Comparison of ENCODE assay signal across 8 cellular contexts in genomic region chr5:38265546-38266179, GRCh38. TPM values are rescaled to one million over a fixed set of nuclear protein-coding genes. Genes with fewer than 3 reads are reported as not detected.
A peak's percentile ranks its signal among the peaks of the same experiment; 100 is the strongest.
DNase-seq lines count a peak whose midpoint lies in the region; ATAC-seq and TF ChIP-seq lines count a peak whose summit lies in the region.

No MANE protein-coding gene starts in this region.

- no peak overlapping the region for H3K27ac Mint-ChIP-seq in naive thymus-derived CD4-positive, alpha-beta T cell

- TF ChIP-seq CTCF in A673 (conservative IDR thresholded peaks at IDR 0.05; ENCODE audit: low read depth, low read length) (peak; percentile 84), GM12864 (IDR thresholded peaks at IDR 0.05; ENCODE audit: low read depth, low read length, missing control alignments) (peak; percentile 83), upper lobe of right lung (IDR thresholded peaks at IDR 0.05) (peak; percentile 75)

- no peak overlapping the region for H3K4me3 Mint-ChIP-seq in naive thymus-derived CD4-positive, alpha-beta T cell

- no peak overlapping the region for H3K27ac ChIP-seq in A673 (ENCODE audit: low read depth, low read length, poor library complexity, severe bottlenecking)
- no peak overlapping the region for H3K27ac ChIP-seq in naive thymus-derived CD4-positive, alpha-beta T cell (ENCODE audit: low read depth, low read length)
- H3K27ac ChIP-seq in upper lobe of right lung: no peak overlapping the region

- H3K4me1 Mint-ChIP-seq in naive thymus-derived CD4-positive, alpha-beta T cell: no peaks in the 10 kb centered on the region

- no peaks in the 10 kb centered on the region for H3K4me1 ChIP-seq in A673 (ENCODE audit: insufficient read depth, low read length, poor library complexity, severe bottlenecking)
- no peaks in the 10 kb centered on the region for H3K4me1 ChIP-seq in naive thymus-derived CD4-positive, alpha-beta T cell (ENCODE audit: control insufficient read depth in 2 of 2, insufficient read depth in 2 of 2, low read length in 2 of 2)
- no peaks in the 10 kb centered on the region for H3K4me1 ChIP-seq in upper lobe of right lung

- intact Hi-C loops in A673 (cut with micrococcal nuclease; ENCODE audit: unreplicated experiment) (loop anchor here (2.0 kb wide), 1 partner anchor 543 kb away; no protein-coding TSS in a partner anchor), upper lobe of right lung (cut with DNase I) (no loop called here)
- intact Hi-C loops in naive thymus-derived CD4-positive, alpha-beta T cell (cut with micrococcal nuclease): loop anchor here in 1 of 2 donors (2.0 kb wide), 1 partner anchor 543 kb away; no protein-coding TSS in a partner anchor

- H3K4me3 ChIP-seq in A673 (ENCODE audit: low read depth, low read length, poor library complexity, severe bottlenecking): no peak overlapping the region
- H3K4me3 ChIP-seq in GM12864 (ENCODE audit: low read depth, low read length): no peak overlapping the region
- H3K4me3 ChIP-seq in naive thymus-derived CD4-positive, alpha-beta T cell (ENCODE audit: low read length): no peak overlapping the region
- H3K4me3 ChIP-seq in upper lobe of right lung: no peak overlapping the region

- H3K9me3 Mint-ChIP-seq in naive thymus-derived CD4-positive, alpha-beta T cell: peaks cover 0 to 10% (median 0%) of the 10 kb centered on the region in 11 donors

- no peaks in the 10 kb centered on the region for H3K36me3 ChIP-seq in A673 (ENCODE audit: insufficient read depth, low read length, poor library complexity, severe bottlenecking)
- H3K36me3 ChIP-seq in naive thymus-derived CD4-positive, alpha-beta T cell (ENCODE audit: control insufficient read depth in 2 of 3, insufficient read depth in 3 of 3, low read length in 3 of 3): no peaks in the 10 kb centered on the region
- no peaks in the 10 kb centered on the region for H3K36me3 ChIP-seq in upper lobe of right lung

- H3K9me3 ChIP-seq in A673 (ENCODE audit: low read depth, low read length, poor library complexity, severe bottlenecking): no peaks in the 10 kb centered on the region
- no peaks in the 10 kb centered on the region for H3K9me3 ChIP-seq in naive thymus-derived CD4-positive, alpha-beta T cell (ENCODE audit: control insufficient read depth in 2 of 3, low read length in 3 of 3)
- H3K9me3 ChIP-seq in upper lobe of right lung: no peaks in the 10 kb centered on the region

- no TSS peak for BruUV-seq in A673 (replicated peaks; lab: Mats Ljungman, UMichigan)

- CTCF ChIA-PET in A673 (lab: Charles Lee): interaction anchor here (0.6 to 1.0 kb wide), 6 partner anchors 14 to 885 kb away, joined by 3 to 5 read pairs (median 4); no protein-coding TSS in a partner anchor
- CTCF ChIA-PET in naive thymus-derived CD4-positive, alpha-beta T cell (lab: Charles Lee): interaction anchor here (1.4 kb wide), 1 partner anchor 117 kb away, joined by 3 read pairs; no protein-coding TSS in a partner anchor

- H3K36me3 Mint-ChIP-seq in naive thymus-derived CD4-positive, alpha-beta T cell: no peaks in the 10 kb centered on the region

- POLR2A ChIA-PET in A673 (lab: Charles Lee; ENCODE audit: low non-redundant PET): no interaction called here
- POLR2A ChIA-PET in naive thymus-derived CD4-positive, alpha-beta T cell (lab: Charles Lee): no interaction called here

- H3K27me3 ChIP-seq in A673 (replicated peaks; ENCODE audit: insufficient read depth, low read depth, low read length, poor library complexity): peaks cover 12% of the 10 kb centered on the region
- peaks cover 0 to 4% of the 10 kb centered on the region in 2 donors for H3K27me3 ChIP-seq in naive thymus-derived CD4-positive, alpha-beta T cell (ENCODE audit: control insufficient read depth in 2 of 2, insufficient read depth in 2 of 2, low read length in 2 of 2)
- H3K27me3 ChIP-seq in upper lobe of right lung: peaks cover 62% of the 10 kb centered on the region

- ATAC-seq in HG02642 (IDR thresholded peaks at IDR 0.05; ENCODE audit: poor library complexity, unreplicated experiment) (peak; percentile 94), upper lobe of right lung (peak; percentile 89)
- ATAC-seq in naive thymus-derived CD4-positive, alpha-beta T cell: peak; percentile 62

- peak; percentile 77 for DNase-seq in A673 (ENCODE audit: low spot score)
- no peak for DNase-seq in GM12864 (ENCODE audit: low read depth)
- peak; percentile 67 for DNase-seq in NCI-H1694 (lab: John Stamatoyannopoulos, UW)
- peak; percentile 75 for DNase-seq in activated CD4-positive, alpha-beta T cell treated with anti-CD3 and anti-CD28 coated beads for 48 hours
- DNase-seq in epidermal melanocyte (ENCODE audit: insufficient read length, low spot score): peak; percentile 49
- peak in 7 of 9 donors; percentile 18 to 57 (median 46) for DNase-seq in naive thymus-derived CD4-positive, alpha-beta T cell
- DNase-seq in upper lobe of right lung: no peak

- H3K27me3 Mint-ChIP-seq in naive thymus-derived CD4-positive, alpha-beta T cell: peaks cover 35 to 72% (median 64%) of the 10 kb centered on the region in 5 donors

RNA-seq across cellular contexts. Expression of gene EGFLAM, which starts 7.3 kb away (rescaled TPM):
- total RNA-seq in A673 (2021) (43.7 and 45.4 TPM in 2 replicates), upper lobe of right lung (2.1 TPM)
- not detected for total RNA-seq in naive thymus-derived CD4-positive, alpha-beta T cell
- not detected for polyA plus RNA-seq in naive thymus-derived CD4-positive, alpha-beta T cell

Comparison
In these comparisons a context has a peak if more than half of its experiments do, and no peak if none do; other contexts are left out.
1. DNase-seq: peak in A673 (single experiment), NCI-H1694 (single experiment), activated CD4-positive, alpha-beta T cell treated with anti-CD3 and anti-CD28 coated beads for 48 hours (single experiment), epidermal melanocyte (single experiment) and naive thymus-derived CD4-positive, alpha-beta T cell (7 of 9); none in GM12864 (single experiment) and upper lobe of right lung (single experiment).
2. RNA of gene EGFLAM, which starts 7.3 kb away (total RNA-seq): 43.7 to 45.4 TPM in A673; 2.1 TPM in upper lobe of right lung (single experiment) and not detected in naive thymus-derived CD4-positive, alpha-beta T cell; every median in the first group is over 10 times any median in the second.
3. Peak in every context shown above with its lines, with median percentiles within 50 percentile points of each other: CTCF ChIP-seq and ATAC-seq.